8 cellular contexts compared by ENCODE assay signal in genomic region chr12:121296618-121297476, GRCh38. TPM values are rescaled to one million over a fixed set of nuclear protein-coding genes. Genes with fewer than 3 reads are reported as not detected.
A peak's percentile ranks its signal among the peaks of the same experiment; 100 is the strongest.
DNase-seq lines count a peak whose midpoint lies in the region; ATAC-seq and TF ChIP-seq lines count a peak whose summit lies in the region.

CAMKK2 (minus strand) TSS chr12:121296709; CDS start chr12:121274526, 22,183 bp downstream.

- H3K4me1 ChIP-seq in duodenal mucosa (ENCODE audit: control insufficient read depth in 1 of 2, insufficient read depth in 2 of 2, low read length in 2 of 2), result peaks cover 18 to 19% of the 10 kb centered on the region in 2 donors

- H3K9me3 Mint-ChIP-seq in activated CD4-positive, alpha-beta memory T cell treated with anti-CD3 and anti-CD28 coated beads for 36 hours, result no peaks in the 10 kb centered on the region

- TF ChIP-seq POLR2A in lower leg skin (IDR thresholded peaks at IDR 0.05), result peak in 1 of 2 donors; percentile 14

- peak within 1 kb of the TSS; percentile 54 for H3K27ac ChIP-seq in duodenal mucosa (ENCODE audit: low read depth, low read length)

- peak within 1 kb of the TSS; percentile 89 for H3K4me3 Mint-ChIP-seq in activated CD4-positive, alpha-beta memory T cell treated with anti-CD3 and anti-CD28 coated beads for 36 hours

- peaks cover 18% of the 10 kb centered on the region for H3K4me1 Mint-ChIP-seq in activated CD4-positive, alpha-beta memory T cell treated with anti-CD3 and anti-CD28 coated beads for 36 hours (ENCODE audit: low read depth)

- peak within 1 kb of the TSS; percentile 65 for H3K27ac Mint-ChIP-seq in activated CD4-positive, alpha-beta memory T cell treated with anti-CD3 and anti-CD28 coated beads for 36 hours

- TF ChIP-seq CTCF in lower leg skin (IDR thresholded peaks at IDR 0.05), result no peak

- H3K36me3 Mint-ChIP-seq in activated CD4-positive, alpha-beta memory T cell treated with anti-CD3 and anti-CD28 coated beads for 36 hours, result no peaks in the 10 kb centered on the region

- DNase-seq in C1 segment of cervical spinal cord (lab: John Stamatoyannopoulos, UW) (peak in 13 of 14 donors; percentile 46 to 89 (median 67)), GM19240 (ENCODE audit: insufficient read length, low spot score) (peak; percentile 86), NCI-H748 (lab: John Stamatoyannopoulos, UW; ENCODE audit: unreplicated experiment) (peak; percentile 91), lower leg skin (ENCODE audit: low spot score in 2 of 2) (peak; percentile 68 to 94)
- DNase-seq in activated CD4-positive, alpha-beta memory T cell treated with anti-CD3 and anti-CD28 coated beads for 36 hours, result peak; percentile 90
- DNase-seq in stimulated activated CD4-positive, alpha-beta T cell treated with anti-CD3 and anti-CD28 coated beads, Interleukin-4, amount 100 ng/mL, for 4 hours, result peak; percentile 87 to 90

- H3K4me3 ChIP-seq in duodenal mucosa (ENCODE audit: low read depth in 1 of 2, low read length in 2 of 2), result peak within 1 kb of the TSS; percentile 75 to 90
- H3K4me3 ChIP-seq in lower leg skin (ENCODE audit: low read depth, poor library complexity, severe bottlenecking), result peak within 1 kb of the TSS; percentile 84

- no peaks in the 10 kb centered on the region for H3K27me3 Mint-ChIP-seq in activated CD4-positive, alpha-beta memory T cell treated with anti-CD3 and anti-CD28 coated beads for 36 hours

- CTCF ChIA-PET in activated CD4-positive, alpha-beta memory T cell treated with anti-CD3 and anti-CD28 coated beads for 36 hours (lab: Charles Lee), result interaction anchor here (0.9 to 1.2 kb wide), 2 partner anchors 66 to 105 kb away, joined by 4 to 6 read pairs; no protein-coding TSS in a partner anchor

- intact Hi-C loops in activated CD4-positive, alpha-beta memory T cell treated with anti-CD3 and anti-CD28 coated beads for 36 hours (cut with micrococcal nuclease), result loop anchor here (2.0 kb wide), 2 partner anchors 56 to 102 kb away; partner anchors contain the start of gene ANAPC5
- intact Hi-C loops in lower leg skin (cut with DNase I; ENCODE audit: low total_unique reads), result no loop called here

- ATAC-seq in HG03460 (IDR thresholded peaks at IDR 0.05; ENCODE audit: unreplicated experiment), result peak; percentile 67

- no peaks in the 10 kb centered on the region for H3K27me3 ChIP-seq in duodenal mucosa (ENCODE audit: control insufficient read depth in 1 of 2, insufficient read depth in 2 of 2, low read length in 2 of 2)

- 0 to 1% methylated on average over 63 to 70 of the region's 104 CpGs for WGBS in lower leg skin, 2 donors

- H3K36me3 ChIP-seq in duodenal mucosa (ENCODE audit: control insufficient read depth in 1 of 2, insufficient read depth in 2 of 2, low read length in 2 of 2), result no peaks in the 10 kb centered on the region

- POLR2A ChIA-PET in activated CD4-positive, alpha-beta memory T cell treated with anti-CD3 and anti-CD28 coated beads for 36 hours (lab: Charles Lee), result interaction anchor here (0.7 to 3.1 kb wide), 4 partner anchors 9 to 103 kb away, joined by 3 to 16 read pairs (median 5); partner anchors contain the start of genes ANAPC5 and RNF34

- H3K9ac ChIP-seq in duodenal mucosa (ENCODE audit: low read depth in 1 of 2, low read length in 2 of 2), result peak within 1 kb of the TSS; percentile 69 to 77

- H3K9me3 ChIP-seq in duodenal mucosa (ENCODE audit: control insufficient read depth in 1 of 2, low read length in 2 of 2), result no peaks in the 10 kb centered on the region

RNA-seq across cellular contexts. Expression of gene CAMKK2, which starts in this region (rescaled TPM):
- 10 to 100 TPM; 22.0 to 22.4 TPM for total RNA-seq in activated CD4-positive, alpha-beta memory T cell treated with anti-CD3 and anti-CD28 coated beads for 36 hours
- total RNA-seq in lower leg skin, result 10 to 100 TPM; 18.2 to 31.4 (median 21.5) TPM

Comparison
In these comparisons a context has a peak if more than half of its experiments do, and no peak if none do; other contexts are left out.
1. Peak in every context shown above with its lines: DNase-seq, ATAC-seq, H3K4me3 ChIP-seq and H3K27ac ChIP-seq.